Comparison of ENCODE assay signal across 8 cellular contexts in the genomic region with DNA sequence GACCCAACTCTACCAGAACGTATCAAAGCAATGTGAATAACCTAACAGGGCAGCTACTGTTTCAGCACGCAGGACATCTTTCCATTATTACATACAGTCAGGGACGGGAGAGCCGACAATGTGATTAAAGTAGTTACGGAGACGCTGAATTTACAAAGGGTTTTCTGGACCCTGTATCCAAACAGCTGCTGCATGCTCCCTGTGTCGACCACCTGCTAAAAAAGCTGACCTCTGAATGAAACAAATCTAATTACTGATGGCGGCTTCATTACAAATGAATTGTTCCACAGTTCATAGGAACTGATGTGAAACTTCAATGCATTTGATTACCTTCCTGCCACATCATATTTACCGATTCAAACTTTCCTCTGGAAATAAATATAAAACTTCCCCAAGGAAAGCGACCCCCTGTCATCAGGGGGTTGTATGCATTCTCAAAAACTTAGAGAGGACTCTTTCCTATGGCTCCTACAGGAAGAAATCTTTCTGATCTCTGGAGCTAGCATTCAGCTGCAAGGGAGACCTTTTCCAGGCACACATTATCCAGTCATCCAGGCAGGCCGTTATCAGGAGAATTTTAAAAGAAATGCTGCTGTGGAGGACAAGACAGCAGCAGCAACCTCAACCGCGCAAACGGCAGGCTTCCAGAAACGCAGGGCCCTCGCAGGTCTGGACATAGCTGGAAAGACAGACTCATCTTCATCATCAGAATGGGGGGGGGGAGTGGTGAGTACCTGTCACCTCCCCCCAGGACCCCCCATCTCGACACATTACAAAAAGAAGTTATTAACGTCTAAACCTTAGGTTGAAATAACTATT. TPM values are rescaled to one million over a fixed set of nuclear protein-coding genes. Genes with fewer than 3 reads are reported as not detected.
DNase-seq lines count a peak whose midpoint lies in the region; ATAC-seq and TF ChIP-seq lines count a peak whose summit lies in the region.

No MANE protein-coding gene starts in this region.

- H3K9me3 ChIP-seq in mammary epithelial cell (replicated peaks; ENCODE audit: insufficient read depth, low read length) (no peaks in the 10 kb centered on the region), lung (ENCODE audit: control insufficient read depth in 2 of 2, insufficient read depth in 1 of 2, low read length in 1 of 2) (no peaks in the 10 kb centered on the region), tibial artery (no peaks in the 10 kb centered on the region)

- in situ Hi-C loops in mammary epithelial cell (cut with MboI; ENCODE audit: low sequenced_read_pairs in 2 of 2), result loop anchor here (10.0 to 25.0 kb wide), 5 partner anchors 718 to 1970 kb away; no protein-coding TSS in a partner anchor

- WGBS in mammary epithelial cell (ENCODE audit: low coverage, missing lambda C conversion rate), result 51% methylated on average over 17 of the region's 18 CpGs
- WGBS in lung, 2 donors, result 25% methylated on average over 18 of the region's 18 CpGs

- no peaks in the 10 kb centered on the region for H3K9me3 Mint-ChIP-seq in activated T-cell treated with anti-CD3 and anti-CD28 coated beads, Interleukin-2, amount 50 U/mL, for 72 hours

- no peaks in the 10 kb centered on the region for H3K36me3 Mint-ChIP-seq in activated T-cell treated with anti-CD3 and anti-CD28 coated beads, Interleukin-2, amount 50 U/mL, for 72 hours (ENCODE audit: insufficient read depth in 2 of 2)

- H3K27me3 ChIP-seq in mammary epithelial cell (ENCODE audit: insufficient read depth, low read length), result no peaks in the 10 kb centered on the region
- no peaks in the 10 kb centered on the region for H3K27me3 ChIP-seq in lung (ENCODE audit: control insufficient read depth, insufficient read depth)
- no peaks in the 10 kb centered on the region for H3K27me3 ChIP-seq in tibial artery

- H3K36me3 ChIP-seq in mammary epithelial cell (ENCODE audit: insufficient read depth, low read length) (peaks cover 6% of the 10 kb centered on the region), lung (ENCODE audit: control insufficient read depth in 2 of 2, insufficient read depth in 2 of 2, low read length in 2 of 2) (no peaks in the 10 kb centered on the region), tibial artery (no peaks in the 10 kb centered on the region)

- peak overlapping the region; percentile 68 for H3K4me2 ChIP-seq in mammary epithelial cell (ENCODE audit: insufficient read depth, low read depth, low read length)

- no peak overlapping the region for H3K27ac Mint-ChIP-seq in activated T-cell treated with anti-CD3 and anti-CD28 coated beads, Interleukin-2, amount 50 U/mL, for 72 hours

- CTCF ChIA-PET in mammary epithelial cell (lab: Charles Lee; ENCODE audit: low non-redundant PET), result interaction anchor here (0.6 to 0.9 kb wide), 2 partner anchors 591 to 1166 kb away, joined by 7 to 19 read pairs; no protein-coding TSS in a partner anchor

- H3K4me3 ChIP-seq in mammary epithelial cell (replicated peaks in 1 of 3; ENCODE audit: insufficient read depth in 1 of 3, low read depth in 2 of 3, low read length in 3 of 3) (peak overlapping the region; percentile 71 to 98 (median 88)), lung (peak overlapping the region; percentile 62), tibial artery (peak overlapping the region; percentile 63 to 86)

- H3K4me1 ChIP-seq in mammary epithelial cell (ENCODE audit: insufficient read depth, low read length) (peaks cover 21% of the 10 kb centered on the region), lung (ENCODE audit: control insufficient read depth in 2 of 2, insufficient read depth in 2 of 2, low read length in 2 of 2) (peaks cover 0 to 3% of the 10 kb centered on the region in 2 donors), tibial artery (peaks cover 0 to 19% (median 13%) of the 10 kb centered on the region in 4 donors)

- ATAC-seq in activated T-cell treated with anti-CD3 and anti-CD28 coated beads, Interleukin-2, amount 50 U/mL, for 72 hours (replicated peaks in 1 of 2), result no peak
- ATAC-seq in lung (ENCODE audit: insufficient read depth, low FRiP score) (no peak), HG03097 (IDR thresholded peaks at IDR 0.05; ENCODE audit: low FRiP score, unreplicated experiment) (no peak)

- peak overlapping the region; percentile 91 for H3K9ac ChIP-seq in mammary epithelial cell (ENCODE audit: insufficient read depth, low read length)

- peak overlapping the region; percentile 56 to 69 for H3K4me3 Mint-ChIP-seq in activated T-cell treated with anti-CD3 and anti-CD28 coated beads, Interleukin-2, amount 50 U/mL, for 72 hours

- H3K4me1 Mint-ChIP-seq in activated T-cell treated with anti-CD3 and anti-CD28 coated beads, Interleukin-2, amount 50 U/mL, for 72 hours (ENCODE audit: low read depth), result peaks cover 22% of the 10 kb centered on the region

- no peak for TF ChIP-seq CTCF in mammary epithelial cell (conservative IDR thresholded peaks at IDR 0.05 in 1 of 2, IDR thresholded peaks at IDR 0.05 in 1 of 2; ENCODE audit: extremely low read depth in 1 of 2, insufficient read depth in 1 of 2, low read depth in 1 of 2, low read length in 2 of 2)
- no peak for TF ChIP-seq CTCF in lung (IDR thresholded peaks at IDR 0.05; ENCODE audit: control extremely low read depth, extremely low read depth)
- no peak for TF ChIP-seq CTCF in tibial artery (IDR thresholded peaks at IDR 0.05)

- DNase-seq in activated T-cell treated with anti-CD3 and anti-CD28 coated beads, Interleukin-2, amount 50 U/mL, for 72 hours, result no peak
- no peak for DNase-seq in activated T-cell treated with anti-CD3 and anti-CD28 coated beads, Interleukin-2, amount 50 U/mL, for 1 hour
- DNase-seq in mammary epithelial cell (peak; percentile 37), lung (ENCODE audit: low spot score) (no peak), tibial artery (no peak), T1000 (lab: John Stamatoyannopoulos, UW) (no peak)
- DNase-seq in NK-92 treated with Interleukin-12 subunit alpha and Interleukin-12 subunit beta, amount 100 ng/mL, for 24 hours (lab: John Stamatoyannopoulos, UW), result no peak

- H2AFZ ChIP-seq in mammary epithelial cell (ENCODE audit: low read depth, low read length), result no peak overlapping the region

- H3K79me2 ChIP-seq in mammary epithelial cell (ENCODE audit: insufficient read depth, low read length), result peaks cover 81% of the 10 kb centered on the region

- dilution Hi-C loops in mammary epithelial cell (cut with HindIII; ENCODE audit: low sequenced_read_pairs), result no loop called here

- H3K27ac ChIP-seq in mammary epithelial cell (ENCODE audit: insufficient read depth, low read depth, low read length) (peak overlapping the region; percentile 63), lung (ENCODE audit: low read depth in 1 of 2, low read length in 1 of 2) (peak overlapping the region in 1 of 2 donors; percentile 83), tibial artery (peak overlapping the region in 1 of 2 donors; percentile 77)

- H3K27me3 Mint-ChIP-seq in activated T-cell treated with anti-CD3 and anti-CD28 coated beads, Interleukin-2, amount 50 U/mL, for 72 hours (ENCODE audit: low read depth), result peaks cover 57% of the 10 kb centered on the region

- BruUV-seq in mammary epithelial cell (replicated peaks; lab: Mats Ljungman, UMichigan), result no TSS peak

- intact Hi-C loops in mammary epithelial cell (cut with micrococcal nuclease), result loop anchor here (2.0 to 10.0 kb wide), 7 partner anchors 185 to 1122 kb away; no protein-coding TSS in a partner anchor
- intact Hi-C loops in tibial artery (cut with DNase I; ENCODE audit: low total_unique reads), result loop anchor here (10.0 kb wide), 2 partner anchors 592 to 1958 kb away; no protein-coding TSS in a partner anchor

- no peaks in the 10 kb centered on the region for H4K20me1 ChIP-seq in mammary epithelial cell (ENCODE audit: insufficient read depth, low read length)

RNA-seq across cellular contexts. Expression of gene EFNB2, which starts 3.1 kb away (rescaled TPM):
- under 1 TPM; 0.23 to 0.24 TPM for total RNA-seq in activated T-cell treated with anti-CD3 and anti-CD28 coated beads, Interleukin-2, amount 50 U/mL, for 72 hours
- total RNA-seq in mammary epithelial cell (10 to 100 TPM; 37.1 to 51.8 TPM), lung (10 to 100 TPM; 38.3 to 43.8 TPM)
- polyA plus RNA-seq in mammary epithelial cell (32.5 TPM), lung (10 to 100 TPM; 15.7 to 19.8 TPM)
- polyA minus RNA-seq in mammary epithelial cell, result 50.8 TPM

RNA-seq across cellular contexts. Expression of gene ARGLU1, which starts 35.6 kb away (rescaled TPM):
- total RNA-seq in activated T-cell treated with anti-CD3 and anti-CD28 coated beads, Interleukin-2, amount 50 U/mL, for 72 hours, result 10 to 100 TPM; 97.2 to 98.9 TPM
- total RNA-seq in mammary epithelial cell (10 to 100 TPM; 37.8 to 84.0 TPM), lung (100 to 1,000 TPM in 1 of 2 donors, 10 to 100 TPM in 1; 63.9 to 256 TPM)
- polyA plus RNA-seq in mammary epithelial cell (21.3 TPM), lung (100 to 1,000 TPM in 1 of 2 donors, 10 to 100 TPM in 1; 58.8 to 119 TPM)
- 2.6 TPM for polyA minus RNA-seq in mammary epithelial cell

Comparison
In these comparisons a context has a peak if more than half of its experiments do, and no peak if none do; other contexts are left out.
1. RNA of gene EFNB2, which starts 3.1 kb away (total RNA-seq): 37.1 to 51.8 TPM in mammary epithelial cell and 38.3 to 43.8 TPM in lung; 0.23 to 0.24 TPM in activated T-cell treated with anti-CD3 and anti-CD28 coated beads, Interleukin-2, amount 50 U/mL, for 72 hours; every median in the first group is over 10 times any median in the second.
2. Peak in every context shown above with its lines, with median percentiles within 50 percentile points of each other: H3K4me3 ChIP-seq.